In the genomic region with DNA sequence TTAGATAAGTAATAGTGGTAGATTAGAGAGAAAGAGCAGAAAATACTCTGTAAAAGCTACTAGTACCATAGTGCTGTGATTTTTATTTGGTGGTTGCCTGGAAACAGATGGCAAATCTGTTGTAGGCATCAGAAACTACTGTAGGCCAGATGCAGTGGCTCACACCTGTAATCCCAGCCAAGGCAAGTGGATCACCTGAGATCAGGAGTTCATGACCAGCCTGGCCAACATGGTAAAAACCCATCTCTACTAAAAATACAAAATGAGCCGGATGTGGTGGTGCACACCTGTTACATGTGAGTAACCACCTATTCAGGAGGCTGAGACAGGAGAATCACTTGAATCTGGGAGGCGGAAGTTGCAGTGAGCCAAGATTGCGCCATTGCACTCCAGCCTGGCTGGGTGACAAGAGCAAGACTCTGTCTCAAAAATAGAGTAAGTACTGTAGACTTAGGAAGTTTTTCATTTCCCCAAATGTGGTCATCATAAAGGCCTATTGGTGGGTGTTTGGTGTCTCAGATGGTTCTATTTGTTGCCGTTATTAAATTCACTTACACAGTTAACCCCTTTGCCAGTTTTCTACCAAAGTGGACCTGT, we compare ENCODE assay signal across 17 cellular contexts.
DNase-seq lines count a peak whose midpoint lies in the region; ATAC-seq and TF ChIP-seq lines count a peak whose summit lies in the region.
"Had no signal": no experiment of that assay in that cellular context is flagged by ENCODE, and none has a peak within 500 bp of the region (broad histone marks: within the 10 kb centered on the region; RNA-seq: fewer than 3 reads in every experiment).

No MANE protein-coding gene starts in this region.

- 49 to 76% methylated on average over 2 to 4 of the region's 4 CpGs for WGBS in transverse colon (ENCODE audit: low coverage in 1 of 2), 2 donors

- CTCF ChIA-PET in Caco-2 (lab: Charles Lee): no interaction called here
- CTCF ChIA-PET in naive thymus-derived CD4-positive, alpha-beta T cell (lab: Charles Lee): no interaction called here

- no TSS peak for BruUV-seq in Caco-2 (replicated peaks; lab: Mats Ljungman, UMichigan)

- TF ChIP-seq CTCF in Caco-2 (IDR thresholded peaks at IDR 0.05; ENCODE audit: insufficient read depth in 1 of 2, low read depth in 1 of 2, low read length in 1 of 2, severe bottlenecking in 1 of 2, unreplicated experiment in 1 of 2) (no peak), foreskin keratinocyte (conservative IDR thresholded peaks at IDR 0.05) (no peak), transverse colon (IDR thresholded peaks at IDR 0.05) (no peak)

- TF ChIP-seq EP300 in transverse colon (IDR thresholded peaks at IDR 0.05; ENCODE audit: low read depth): no peak

- H3K36me3 ChIP-seq in Caco-2 (ENCODE audit: control insufficient read depth, insufficient read depth, low read length) (no peaks in the 10 kb centered on the region), transverse colon (no peaks in the 10 kb centered on the region)
- H3K36me3 ChIP-seq in naive thymus-derived CD4-positive, alpha-beta T cell (ENCODE audit: control insufficient read depth in 2 of 3, insufficient read depth in 3 of 3, low read length in 3 of 3): no peaks in the 10 kb centered on the region

- no peak overlapping the region for H3K4me3 Mint-ChIP-seq in Caco-2 (ENCODE audit: unreplicated experiment)
- H3K4me3 Mint-ChIP-seq in naive thymus-derived CD4-positive, alpha-beta T cell: no peak overlapping the region
- H3K4me3 Mint-ChIP-seq: activated CD4-positive, alpha-beta T cell treated with anti-CD3 and anti-CD28 coated beads, Interleukin-2, amount 10 ng/mL, durations not matched to agents 7 days and 5 days; activated naive CD8-positive, alpha-beta T cell treated with anti-CD3 and anti-CD28 coated beads for 36 hours; T-helper 17 cell had no signal

- no peak for DNase-seq in Caco-2
- DNase-seq in NOMO-1 treated with DMSO at 0.1 percent for 48 hours (lab: John Stamatoyannopoulos, UW; ENCODE audit: unreplicated experiment): peak; percentile 75
- no peak for DNase-seq in foreskin keratinocyte
- DNase-seq in naive thymus-derived CD4-positive, alpha-beta T cell: no peak
- no peak for DNase-seq in NCI-H1105 (lab: John Stamatoyannopoulos, UW)
- no peak for DNase-seq in activated naive CD4-positive, alpha-beta T cell treated with anti-CD3 and anti-CD28 coated beads, Interleukin-2, amount 50 U/mL, for 16 hours
- no peak for DNase-seq in NCI-H2081 (lab: John Stamatoyannopoulos, UW)
- DNase-seq in transverse colon: no peak
- DNase-seq: activated CD4-positive, alpha-beta T cell treated with anti-CD3 and anti-CD28 coated beads, Interleukin-2, amount 10 ng/mL, durations not matched to agents 7 days and 5 days; activated naive CD8-positive, alpha-beta T cell treated with anti-CD3 and anti-CD28 coated beads for 36 hours; GDM1; NCI-H187 treated with DMSO at 0.1 percent for 48 hours; NCI-H524 treated with DMSO at 0.1 percent for 48 hours; stimulated activated CD4-positive, alpha-beta T cell treated with anti-CD3 and anti-CD28 coated beads, Interleukin-15, amount 100 ng/mL, for 24 hours; T-helper 17 cell had no signal

- H3K9me3 ChIP-seq in Caco-2: no peaks in the 10 kb centered on the region
- H3K9me3 ChIP-seq in naive thymus-derived CD4-positive, alpha-beta T cell (ENCODE audit: control insufficient read depth in 2 of 3, low read length in 3 of 3): no peaks in the 10 kb centered on the region
- no peaks in the 10 kb centered on the region for H3K9me3 ChIP-seq in transverse colon

- no peaks in the 10 kb centered on the region for H3K27me3 Mint-ChIP-seq in Caco-2 (ENCODE audit: insufficient read depth, unreplicated experiment)
- peaks cover 0 to 30% (median 0%) of the 10 kb centered on the region in 5 donors for H3K27me3 Mint-ChIP-seq in naive thymus-derived CD4-positive, alpha-beta T cell
- H3K27me3 Mint-ChIP-seq: activated naive CD8-positive, alpha-beta T cell treated with anti-CD3 and anti-CD28 coated beads for 36 hours had no signal

- in situ Hi-C loops in transverse colon (cut with MboI; ENCODE audit: low pct_ligation_motif_present in 1 of 4, low pct_unique_long_range_greater_than_20kb in 1 of 4, low sequenced_read_pairs in 3 of 4): no loop called here

- POLR2A ChIA-PET in Caco-2 (lab: Charles Lee): no interaction called here
- POLR2A ChIA-PET in naive thymus-derived CD4-positive, alpha-beta T cell (lab: Charles Lee): no interaction called here

- H3K4me3 ChIP-seq in Caco-2 (ENCODE audit: low read depth, low read length) (no peak overlapping the region), transverse colon (no peak overlapping the region)
- no peak overlapping the region for H3K4me3 ChIP-seq in naive thymus-derived CD4-positive, alpha-beta T cell (ENCODE audit: low read length)

- no peak for TF ChIP-seq POLR2A in transverse colon (IDR thresholded peaks at IDR 0.05)

- intact Hi-C loops in Caco-2 (cut with micrococcal nuclease; ENCODE audit: unreplicated experiment) (no loop called here), transverse colon (cut with DNase I; ENCODE audit: low total_unique reads) (no loop called here)
- intact Hi-C loops in naive thymus-derived CD4-positive, alpha-beta T cell (cut with micrococcal nuclease): no loop called here

- H3K27me3 ChIP-seq in Caco-2 (replicated peaks; ENCODE audit: control insufficient read depth, insufficient read depth, low read length) (no peaks in the 10 kb centered on the region), foreskin keratinocyte (no peaks in the 10 kb centered on the region), transverse colon (no peaks in the 10 kb centered on the region)
- H3K27me3 ChIP-seq in naive thymus-derived CD4-positive, alpha-beta T cell (ENCODE audit: control insufficient read depth in 2 of 2, insufficient read depth in 2 of 2, low read length in 2 of 2): no peaks in the 10 kb centered on the region

- peaks cover 47% of the 10 kb centered on the region for H3K4me1 Mint-ChIP-seq in Caco-2 (ENCODE audit: low read depth, unreplicated experiment)
- peaks cover 0 to 5% (median 0%) of the 10 kb centered on the region in 7 donors for H3K4me1 Mint-ChIP-seq in naive thymus-derived CD4-positive, alpha-beta T cell
- H3K4me1 Mint-ChIP-seq: activated CD4-positive, alpha-beta T cell treated with anti-CD3 and anti-CD28 coated beads, Interleukin-2, amount 10 ng/mL, durations not matched to agents 7 days and 5 days; activated naive CD8-positive, alpha-beta T cell treated with anti-CD3 and anti-CD28 coated beads for 36 hours had no signal

- peaks cover 37% of the 10 kb centered on the region for H3K4me1 ChIP-seq in Caco-2
- H3K4me1 ChIP-seq in foreskin keratinocyte: peaks cover 32% of the 10 kb centered on the region
- no peaks in the 10 kb centered on the region for H3K4me1 ChIP-seq in naive thymus-derived CD4-positive, alpha-beta T cell (ENCODE audit: control insufficient read depth in 2 of 2, insufficient read depth in 2 of 2, low read length in 2 of 2)
- peaks cover 0 to 56% (median 37%) of the 10 kb centered on the region in 4 donors for H3K4me1 ChIP-seq in transverse colon

- peak overlapping the region; percentile 99 for H3K27ac Mint-ChIP-seq in Caco-2 (ENCODE audit: unreplicated experiment)
- no peak overlapping the region for H3K27ac Mint-ChIP-seq in naive thymus-derived CD4-positive, alpha-beta T cell
- H3K27ac Mint-ChIP-seq: activated CD4-positive, alpha-beta T cell treated with anti-CD3 and anti-CD28 coated beads, Interleukin-2, amount 10 ng/mL, durations not matched to agents 7 days and 5 days; activated naive CD8-positive, alpha-beta T cell treated with anti-CD3 and anti-CD28 coated beads for 36 hours; T-helper 17 cell had no signal

- H3K27ac ChIP-seq in foreskin keratinocyte (peak overlapping the region; percentile 97), transverse colon (peak overlapping the region in 1 of 4 donors; percentile 6)
- H3K27ac ChIP-seq in naive thymus-derived CD4-positive, alpha-beta T cell (ENCODE audit: low read depth, low read length): no peak overlapping the region
- H3K27ac ChIP-seq: KMS-11, parathyroid adenoma had no signal

- ATAC-seq in foreskin keratinocyte: no peak
- ATAC-seq in naive thymus-derived CD4-positive, alpha-beta T cell: peak; percentile 54
- ATAC-seq: T-helper 17 cell had no signal

- H3K36me3 Mint-ChIP-seq in Caco-2 (ENCODE audit: insufficient read depth, unreplicated experiment): peaks cover 34% of the 10 kb centered on the region
- H3K36me3 Mint-ChIP-seq in naive thymus-derived CD4-positive, alpha-beta T cell: peaks cover 0 to 9% (median 0%) of the 10 kb centered on the region in 5 donors
- H3K36me3 Mint-ChIP-seq: activated naive CD8-positive, alpha-beta T cell treated with anti-CD3 and anti-CD28 coated beads for 36 hours had no signal

- H3K9me3 Mint-ChIP-seq in Caco-2 (ENCODE audit: unreplicated experiment): no peaks in the 10 kb centered on the region
- H3K9me3 Mint-ChIP-seq in naive thymus-derived CD4-positive, alpha-beta T cell: no peaks in the 10 kb centered on the region
- H3K9me3 Mint-ChIP-seq: activated naive CD8-positive, alpha-beta T cell treated with anti-CD3 and anti-CD28 coated beads for 36 hours had no signal
